In the genomic region with DNA sequence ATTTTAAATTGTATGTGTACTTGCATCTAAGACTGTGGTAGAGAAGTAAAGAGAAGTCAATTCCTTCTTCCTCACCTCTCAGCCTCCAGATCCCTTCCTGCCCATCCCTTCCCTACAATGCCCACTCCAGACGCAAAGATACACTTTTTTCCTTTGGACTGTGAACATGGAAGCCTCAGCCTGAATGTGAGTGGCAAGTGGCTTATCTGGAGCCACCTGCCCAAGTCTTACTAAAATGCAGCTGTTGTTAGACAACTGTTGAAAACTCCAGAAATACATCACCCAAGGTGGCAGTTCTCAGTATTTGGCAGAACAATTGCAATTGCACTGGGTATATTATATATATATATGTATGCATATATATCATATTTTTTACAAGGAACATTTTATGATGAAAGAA, we compare ENCODE assay signal across 33 cellular contexts. TPM values are rescaled to one million over a fixed set of nuclear protein-coding genes. Genes with fewer than 3 reads are reported as not detected.
"Had no signal": no experiment of that assay in that cellular context is flagged by ENCODE, and none has a peak within 500 bp of the region (broad histone marks: within the 10 kb centered on the region; RNA-seq: fewer than 3 reads in every experiment).

No MANE protein-coding gene starts in this region.

- H2AFZ ChIP-seq: hepatocyte had no signal

- H3K27ac ChIP-seq: dorsolateral prefrontal cortex, epithelial cell of prostate, gastroesophageal sphincter, heart left ventricle, hepatocyte, prostate gland, sigmoid colon, suprapubic skin, transverse colon, upper lobe of right lung, vagina had no signal

- H3K9me3 Mint-ChIP-seq: endodermal cell; memory B cell; nephron progenitor cell; stimulated activated naive CD8-positive, alpha-beta T cell treated with anti-CD3 and anti-CD28 coated beads, Interleukin-15, amount 100 ng/mL, for 72 hours had no signal

- ATAC-seq: esophagus mucosa; gastroesophageal sphincter; heart left ventricle; left lobe of liver; naive thymus-derived CD4-positive, alpha-beta T cell; right cardiac atrium; stimulated activated naive CD8-positive, alpha-beta T cell treated with anti-CD3 and anti-CD28 coated beads, Interleukin-15, amount 100 ng/mL, for 72 hours; upper lobe of right lung had no signal

- H3K36me3 Mint-ChIP-seq: memory B cell had no signal

- H3K36me3 ChIP-seq: gastroesophageal sphincter, heart left ventricle, prostate gland, sigmoid colon, suprapubic skin, transverse colon, upper lobe of right lung, vagina had no signal

- H3K9me3 ChIP-seq: gastroesophageal sphincter, heart left ventricle, prostate gland, suprapubic skin, transverse colon, upper lobe of right lung, vagina had no signal

- H3K79me2 ChIP-seq: hepatocyte had no signal

- H3K4me3 Mint-ChIP-seq: endodermal cell; memory B cell; naive thymus-derived CD4-positive, alpha-beta T cell; nephron progenitor cell; stimulated activated naive CD8-positive, alpha-beta T cell treated with anti-CD3 and anti-CD28 coated beads, Interleukin-15, amount 100 ng/mL, for 72 hours had no signal

- H3K4me1 ChIP-seq: upper lobe of right lung had no signal

- H3K4me2 ChIP-seq: hepatocyte, smooth muscle cell had no signal

- H3K27ac Mint-ChIP-seq: endodermal cell; memory B cell; nephron progenitor cell; stimulated activated naive CD8-positive, alpha-beta T cell treated with anti-CD3 and anti-CD28 coated beads, Interleukin-15, amount 100 ng/mL, for 72 hours had no signal

- H3K4me3 ChIP-seq: dorsolateral prefrontal cortex, gastroesophageal sphincter, heart left ventricle, hepatocyte, lung, prostate gland, sigmoid colon, smooth muscle cell, suprapubic skin, transverse colon, upper lobe of right lung, vagina had no signal

- DNase-seq: dorsolateral prefrontal cortex; effector CD4-positive, alpha-beta T cell; endodermal cell; foreskin fibroblast; heart left ventricle; kidney; naive thymus-derived CD4-positive, alpha-beta T cell; nephron progenitor cell; nucleus accumbens; right cardiac atrium; sigmoid colon; stimulated activated CD4-positive, alpha-beta T cell treated with anti-CD3 and anti-CD28 coated beads, Interleukin-12 subunit alpha, Interleukin-12 subunit beta, amount 100 ng/mL, for 4 hours; stimulated activated CD4-positive, alpha-beta T cell treated with anti-CD3 and anti-CD28 coated beads, Interleukin-1b, Interleukin-23, amount 100 ng/mL, for 48 hours; stimulated activated CD4-positive, alpha-beta T cell treated with anti-CD3 and anti-CD28 coated beads, Interleukin-4, amount 100 ng/mL, for 1 hour; stimulated activated CD8-positive, alpha-beta memory T cell treated with anti-CD3 and anti-CD28 coated beads, Interleukin-4, amount 100 ng/mL, for 48 hours; stimulated activated naive CD4-positive, alpha-beta T cell; stimulated activated naive CD8-positive, alpha-beta T cell treated with anti-CD3 and anti-CD28 coated beads, Interleukin-15, amount 100 ng/mL, for 72 hours; transverse colon; upper lobe of right lung had no signal

RNA-seq across cellular contexts. Expression of gene VGLL2, which starts 7.5 kb away (rescaled TPM):
- total RNA-seq: esophagus mucosa; gastroesophageal sphincter; hepatocyte; kidney; left lobe of liver; liver; lung; naive thymus-derived CD4-positive, alpha-beta T cell; osteocyte; renal cortical epithelial cell; sigmoid colon; smooth muscle cell; suprapubic skin; transverse colon; upper lobe of right lung; vagina had no signal
- polyA plus RNA-seq: hepatocyte; liver; lung; naive thymus-derived CD4-positive, alpha-beta T cell; sigmoid colon; smooth muscle cell had no signal
